ENCODE assay signal across 9 cellular contexts in the genomic region with DNA sequence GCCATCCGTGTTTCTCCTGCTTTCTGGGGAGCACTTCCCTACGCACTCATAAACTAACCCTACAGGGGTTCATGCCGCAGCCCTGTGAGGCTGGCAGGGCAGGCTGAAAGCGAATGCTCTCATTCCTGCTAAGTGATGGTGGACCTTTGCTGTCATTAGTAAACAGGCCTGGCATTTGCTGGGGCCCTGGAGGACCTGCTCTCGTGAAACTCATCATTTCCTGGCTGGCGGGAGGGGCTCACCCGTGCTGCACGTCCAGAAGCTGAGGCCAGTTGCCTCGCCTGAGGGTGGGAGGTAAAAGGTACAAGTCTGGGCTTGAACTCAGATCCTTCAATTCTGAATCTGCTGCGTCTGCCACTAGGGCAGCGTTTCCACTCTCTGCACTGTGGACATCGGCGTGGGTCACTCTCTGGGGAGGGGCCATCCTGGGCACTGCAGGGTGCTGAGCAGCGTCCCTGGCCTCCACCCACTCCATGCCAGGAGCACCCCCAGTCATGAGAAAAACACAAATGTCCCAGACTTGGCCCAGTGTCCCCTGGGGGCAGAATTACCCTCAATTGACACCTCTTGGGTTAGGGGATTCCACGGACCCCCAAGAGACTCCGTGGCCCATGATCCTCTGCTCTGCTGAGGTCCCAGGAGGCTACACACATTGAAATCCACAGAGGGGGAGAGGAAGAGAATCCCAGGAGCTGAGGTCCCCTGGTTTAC. TPM values are rescaled to one million over a fixed set of nuclear protein-coding genes. Genes with fewer than 3 reads are reported as not detected.
A peak's percentile ranks its signal among the peaks of the same experiment; 100 is the strongest.
DNase-seq lines count a peak whose midpoint lies in the region; ATAC-seq and TF ChIP-seq lines count a peak whose summit lies in the region.
"Had no signal": no experiment of that assay in that cellular context is flagged by ENCODE, and none has a peak within 500 bp of the region (broad histone marks: within the 10 kb centered on the region; RNA-seq: fewer than 3 reads in every experiment).

No MANE protein-coding gene starts in this region.

- peak overlapping the region in 3 of 4 donors; percentile 56 to 99 (median 95) for H3K27ac ChIP-seq in gastroesophageal sphincter
- peak overlapping the region; percentile 29 to 50 for H3K27ac ChIP-seq in testis

- peak overlapping the region; percentile 41 for H3K4me3 Mint-ChIP-seq in activated T-cell treated with anti-CD3 and anti-CD28 coated beads, Interleukin-2, amount 50 U/mL, for 24 hours
- peak overlapping the region in 2 of 3 donors; percentile 70 to 98 for H3K4me3 Mint-ChIP-seq in T-cell

- peaks cover 38% of the 10 kb centered on the region for H3K36me3 Mint-ChIP-seq in activated T-cell treated with anti-CD3 and anti-CD28 coated beads, Interleukin-2, amount 50 U/mL, for 24 hours (ENCODE audit: low read depth)
- H3K36me3 Mint-ChIP-seq in T-cell, result peaks cover 4% of the 10 kb centered on the region

- DNase-seq in activated T-cell treated with anti-CD3 and anti-CD28 coated beads, Interleukin-2, amount 50 U/mL, for 24 hours, result no peak
- no peak for DNase-seq in activated T-cell treated with anti-CD3 and anti-CD28 coated beads, Interleukin-2, amount 50 U/mL, for 48 hours
- DNase-seq in T-cell, result no peak
- DNase-seq in testis, result no peak
- no peak for DNase-seq in AG20443 (ENCODE audit: low spot score)
- no peak for DNase-seq in Right ventricle myocardium inferior (ENCODE audit: missing footprints)
- no peak for DNase-seq in HAP-1 (ENCODE audit: low spot score in 2 of 2)
- DNase-seq: Calu3 had no signal

- H3K36me3 ChIP-seq in gastroesophageal sphincter (peaks cover 0 to 16% of the 10 kb centered on the region in 2 donors), testis (ENCODE audit: low read depth, missing control alignments) (no peaks in the 10 kb centered on the region), HAP-1 (replicated peaks) (peaks cover 4% of the 10 kb centered on the region; the same call in 1 of the 2 replicates)

- TF ChIP-seq POLR2A in gastroesophageal sphincter (IDR thresholded peaks at IDR 0.05) (no peak), testis (IDR thresholded peaks at IDR 0.05) (no peak)

- 56 to 83% methylated on average over 1 to 4 of the region's 16 CpGs for WGBS in gastroesophageal sphincter (ENCODE audit: low coverage in 1 of 2), 2 donors
- WGBS in testis, 2 donors, result 80 to 92% methylated on average over 7 to 16 of the region's 16 CpGs

- no peaks in the 10 kb centered on the region for H3K27me3 ChIP-seq in gastroesophageal sphincter
- no peaks in the 10 kb centered on the region for H3K27me3 ChIP-seq in testis
- no peaks in the 10 kb centered on the region for H3K27me3 ChIP-seq in HAP-1 (ENCODE audit: low read depth)

- POLR2A ChIA-PET in T-cell (lab: Charles Lee), result no interaction called here

- peaks cover 0 to 100% (median 29%) of the 10 kb centered on the region in 3 donors for H3K4me1 ChIP-seq in gastroesophageal sphincter
- peaks cover 30% of the 10 kb centered on the region for H3K4me1 ChIP-seq in testis
- H3K4me1 ChIP-seq in HAP-1, result no peaks in the 10 kb centered on the region

- peak overlapping the region; percentile 93 for H3K27ac Mint-ChIP-seq in activated T-cell treated with anti-CD3 and anti-CD28 coated beads, Interleukin-2, amount 50 U/mL, for 24 hours
- H3K27ac Mint-ChIP-seq in T-cell, result peak overlapping the region; percentile 93

- peaks cover 77% of the 10 kb centered on the region for H3K4me1 Mint-ChIP-seq in activated T-cell treated with anti-CD3 and anti-CD28 coated beads, Interleukin-2, amount 50 U/mL, for 24 hours (ENCODE audit: low read depth)
- H3K4me1 Mint-ChIP-seq in T-cell, result peaks cover 68 to 77% (median 74%) of the 10 kb centered on the region in 3 donors

- intact Hi-C loops in testis (cut with DNase I; ENCODE audit: low total_unique reads), result no loop called here
- intact Hi-C loops in Right ventricle myocardium inferior (cut with DNase I), result no loop called here

- no peak for TF ChIP-seq CTCF in gastroesophageal sphincter (IDR thresholded peaks at IDR 0.05)
- no peak for TF ChIP-seq CTCF in testis (IDR thresholded peaks at IDR 0.05)

- CTCF ChIA-PET in T-cell (lab: Charles Lee), result no interaction called here

- H3K4me3 ChIP-seq in gastroesophageal sphincter (no peak overlapping the region), testis (no peak overlapping the region), HAP-1 (no peak overlapping the region)

- TF ChIP-seq EP300 in gastroesophageal sphincter (IDR thresholded peaks at IDR 0.05), result no peak

- no peaks in the 10 kb centered on the region for H3K9me3 Mint-ChIP-seq in activated T-cell treated with anti-CD3 and anti-CD28 coated beads, Interleukin-2, amount 50 U/mL, for 24 hours
- H3K9me3 Mint-ChIP-seq in T-cell, result no peaks in the 10 kb centered on the region

- no peak for ATAC-seq in T-cell (replicated peaks in 1 of 4)
- ATAC-seq in gastroesophageal sphincter, result no peak
- ATAC-seq in Right ventricle myocardium inferior, result no peak

- H3K9me3 ChIP-seq in gastroesophageal sphincter (no peaks in the 10 kb centered on the region), testis (no peaks in the 10 kb centered on the region), HAP-1 (no peaks in the 10 kb centered on the region)

- no peaks in the 10 kb centered on the region for H3K27me3 Mint-ChIP-seq in activated T-cell treated with anti-CD3 and anti-CD28 coated beads, Interleukin-2, amount 50 U/mL, for 24 hours
- no peaks in the 10 kb centered on the region for H3K27me3 Mint-ChIP-seq in T-cell

- in situ Hi-C loops in HAP-1 (cut with MboI; ENCODE audit: low sequenced_read_pairs), result no loop called here

RNA-seq across cellular contexts. Expression of gene MOB3A, which starts 7.0 kb away (rescaled TPM):
- total RNA-seq in T-cell (100 to 1,000 TPM in 4 of 5 donors, 10 to 100 TPM in 1; 98.6 to 162 (median 142) TPM), gastroesophageal sphincter (10 to 100 TPM; 29.0 to 69.9 (median 38.6) TPM), testis (10 to 100 TPM; 22.8 to 31.6 TPM), Right ventricle myocardium inferior (14.3 TPM)
- polyA plus RNA-seq in testis (ENCODE audit: insufficient read depth, low read depth, low replicate concordance), result 17.8 TPM

RNA-seq across cellular contexts. Expression of gene IZUMO4, which starts 7.6 kb away (rescaled TPM):
- total RNA-seq in T-cell (10 to 100 TPM; 14.0 to 23.5 (median 19.7) TPM), gastroesophageal sphincter (10 to 100 TPM in 1 of 4 donors, 1 to 10 TPM in 3; 2.4 to 17.3 (median 4.3) TPM), testis (100 to 1,000 TPM; 208 to 276 TPM), Right ventricle myocardium inferior (1.4 TPM)
- polyA plus RNA-seq in testis (ENCODE audit: insufficient read depth, low read depth, low replicate concordance), result 796 TPM

RNA-seq across cellular contexts. Expression of gene MKNK2, which starts 38.1 kb away (rescaled TPM):
- total RNA-seq in T-cell (100 to 1,000 TPM; 196 to 242 (median 234) TPM), gastroesophageal sphincter (100 to 1,000 TPM in 3 of 4 donors, 10 to 100 TPM in 1; 98.4 to 195 (median 173) TPM), testis (100 to 1,000 TPM in 1 of 2 donors, 10 to 100 TPM in 1; 93.0 to 103 TPM), Right ventricle myocardium inferior (234 TPM)
- polyA plus RNA-seq in testis (ENCODE audit: insufficient read depth, low read depth, low replicate concordance), result 76.5 TPM

Comparison
In these comparisons a context has a peak if more than half of its experiments do, and no peak if none do; other contexts are left out.
1. RNA of gene IZUMO4, which starts 7.6 kb away (total RNA-seq): 208 to 276 TPM in testis; 14.0 to 23.5 TPM in T-cell, 2.4 to 17.3 TPM in gastroesophageal sphincter and 1.4 TPM in Right ventricle myocardium inferior (single experiment); every median in the first group is over 4 times any median in the second.